Comparison of ENCODE assay signal across 18 cellular contexts in the genomic region with DNA sequence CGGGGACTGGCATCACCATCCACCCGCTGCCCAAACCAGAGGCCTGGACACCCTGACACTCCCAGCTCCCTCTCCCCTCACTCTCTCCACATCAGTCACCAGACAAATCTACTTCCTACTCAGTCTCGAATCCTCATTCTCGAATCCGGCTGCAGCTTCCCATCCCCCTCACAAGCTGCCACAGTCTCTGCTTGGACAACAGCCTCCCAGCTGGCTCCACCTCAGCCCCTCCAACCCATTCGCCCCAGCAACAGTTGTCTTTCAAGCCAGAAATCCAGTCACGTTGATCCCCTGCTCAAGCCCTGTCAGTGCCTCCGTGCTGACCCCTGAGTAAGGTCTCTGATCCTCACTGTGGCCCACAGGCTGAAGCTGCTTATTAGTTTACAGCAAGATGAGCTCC. TPM values are rescaled to one million over a fixed set of nuclear protein-coding genes. Genes with fewer than 3 reads are reported as not detected.
DNase-seq lines count a peak whose midpoint lies in the region; ATAC-seq and TF ChIP-seq lines count a peak whose summit lies in the region.
"Had no signal": no experiment of that assay in that cellular context is flagged by ENCODE, and none has a peak within 500 bp of the region (broad histone marks: within the 10 kb centered on the region; RNA-seq: fewer than 3 reads in every experiment).

No MANE protein-coding gene starts in this region.

- no peaks in the 10 kb centered on the region for H3K27me3 Mint-ChIP-seq in neural crest cell (ENCODE audit: low read depth)

- H3K27me3 ChIP-seq in smooth muscle cell (ENCODE audit: low read depth): no peaks in the 10 kb centered on the region
- H3K27me3 ChIP-seq: right atrium auricular region, stomach, uterus had no signal

- H2AFZ ChIP-seq in smooth muscle cell (ENCODE audit: low read depth): no peak overlapping the region

- no peak for ATAC-seq in GM21529 (IDR thresholded peaks at IDR 0.05; ENCODE audit: unreplicated experiment)
- ATAC-seq: mucosa of descending colon had no signal

- no peak overlapping the region for H3K4me3 Mint-ChIP-seq in neural crest cell

- H3K79me2 ChIP-seq in smooth muscle cell (ENCODE audit: low read depth): no peaks in the 10 kb centered on the region

- no peaks in the 10 kb centered on the region for H3K9me3 Mint-ChIP-seq in neural crest cell

- no peak overlapping the region for H3K4me2 ChIP-seq in smooth muscle cell

- H3K36me3 Mint-ChIP-seq in neural crest cell (ENCODE audit: low read depth): peaks cover 20% of the 10 kb centered on the region

- DNase-seq in DMS 273 (lab: John Stamatoyannopoulos, UW; ENCODE audit: unreplicated experiment) (peak; percentile 94), NCI-H1694 (lab: John Stamatoyannopoulos, UW) (peak; percentile 67), cerebellar cortex (ENCODE audit: low spot score) (peak; percentile 70), neural crest cell (ENCODE audit: low read depth, low spot score) (no peak), smooth muscle cell (lab: John Stamatoyannopoulos, UW; ENCODE audit: unreplicated experiment) (no peak), NCI-H128 (lab: John Stamatoyannopoulos, UW; ENCODE audit: unreplicated experiment) (no peak), NCI-H345 (lab: John Stamatoyannopoulos, UW) (no peak)
- DNase-seq: activated CD4-positive, alpha-beta T cell treated with anti-CD3 and anti-CD28 coated beads for 48 hours; COR-L47; KG1; kidney glomerular epithelial cell; mucosa of descending colon; NCI-H1092 treated with DMSO at 0.1 percent for 48 hours; occipital lobe; stomach; uterus had no signal

- H3K4me1 ChIP-seq in smooth muscle cell (ENCODE audit: low read depth): peaks cover 11% of the 10 kb centered on the region

- H3K27ac ChIP-seq in smooth muscle cell (ENCODE audit: low read depth): no peak overlapping the region
- H3K27ac ChIP-seq: stomach, uterus had no signal

- H4K20me1 ChIP-seq in smooth muscle cell (ENCODE audit: low read depth): no peaks in the 10 kb centered on the region

- no peaks in the 10 kb centered on the region for H3K9me3 ChIP-seq in smooth muscle cell (replicated peaks; ENCODE audit: low read depth)
- H3K9me3 ChIP-seq: mucosa of descending colon, right atrium auricular region, stomach, uterus had no signal

- TF ChIP-seq CTCF in neural crest cell (conservative IDR thresholded peaks at IDR 0.05): no peak
- no peak for TF ChIP-seq CTCF in smooth muscle cell (IDR thresholded peaks at IDR 0.05; ENCODE audit: borderline replicate concordance, insufficient read depth, poor library complexity, severe bottlenecking)

- no peaks in the 10 kb centered on the region for H3K36me3 ChIP-seq in smooth muscle cell (ENCODE audit: low read depth)
- H3K36me3 ChIP-seq: uterus had no signal

- no peak overlapping the region for H3K4me3 ChIP-seq in smooth muscle cell
- H3K4me3 ChIP-seq: mucosa of descending colon, right atrium auricular region, stomach, uterus had no signal

- no peak overlapping the region for H3K9ac ChIP-seq in smooth muscle cell (ENCODE audit: low read depth)

- peak overlapping the region; percentile 72 for H3K27ac Mint-ChIP-seq in neural crest cell (ENCODE audit: unreplicated experiment)

- H3K4me1 Mint-ChIP-seq in neural crest cell: peaks cover 46% of the 10 kb centered on the region

- 30% methylated on average over 6 of the region's 8 CpGs for WGBS in smooth muscle cell (ENCODE audit: low lambda C conversion rate)

- peaks cover 4% of the 10 kb centered on the region for H3F3A ChIP-seq in smooth muscle cell (ENCODE audit: low read depth)

RNA-seq across cellular contexts. Expression of gene MTSS2, which starts 44.2 kb away (rescaled TPM):
- total RNA-seq in neural crest cell: 93.3 and 95.0 TPM in 2 replicates
- total RNA-seq in smooth muscle cell: 19.5 and 27.1 TPM in 2 replicates
- 4.2 and 8.7 TPM in 2 replicates for polyA plus RNA-seq in smooth muscle cell

Comparison
In these comparisons a context has a peak if more than half of its experiments do, and no peak if none do; other contexts are left out.
1. DNase-seq: peak in DMS 273 (single experiment), NCI-H1694 (single experiment) and cerebellar cortex (single experiment); none in neural crest cell (single experiment), smooth muscle cell (single experiment), NCI-H128 (single experiment) and NCI-H345 (single experiment).